Comparison of ENCODE assay signal across 2 cellular contexts in the genomic region with DNA sequence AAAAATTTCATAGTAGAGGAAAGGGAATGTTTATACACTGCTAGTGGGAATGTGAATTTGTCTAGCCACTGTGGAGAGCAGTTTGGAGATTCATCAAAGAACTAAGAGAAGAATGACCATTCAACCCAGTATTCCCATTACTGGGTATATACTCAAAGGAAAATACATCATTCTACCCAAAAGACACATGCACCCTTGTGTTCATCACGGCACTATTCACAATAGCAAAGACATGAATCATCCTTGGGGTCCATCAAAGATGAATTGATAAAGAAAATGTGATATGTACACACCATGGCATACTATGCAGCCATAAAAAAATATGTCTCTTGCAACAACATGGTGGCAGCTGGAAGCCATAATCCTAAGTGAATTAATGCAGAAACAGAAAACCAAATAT.
TF ChIP-seq lines count a peak whose summit lies in the region.

No MANE protein-coding gene starts in this region.

TF ChIP-seq in SK-N-SH, 30 proteins besides CTCF, POLR2A, EP300 and RAD21 (continued from another document):
- TF ChIP-seq, protein P1, sequence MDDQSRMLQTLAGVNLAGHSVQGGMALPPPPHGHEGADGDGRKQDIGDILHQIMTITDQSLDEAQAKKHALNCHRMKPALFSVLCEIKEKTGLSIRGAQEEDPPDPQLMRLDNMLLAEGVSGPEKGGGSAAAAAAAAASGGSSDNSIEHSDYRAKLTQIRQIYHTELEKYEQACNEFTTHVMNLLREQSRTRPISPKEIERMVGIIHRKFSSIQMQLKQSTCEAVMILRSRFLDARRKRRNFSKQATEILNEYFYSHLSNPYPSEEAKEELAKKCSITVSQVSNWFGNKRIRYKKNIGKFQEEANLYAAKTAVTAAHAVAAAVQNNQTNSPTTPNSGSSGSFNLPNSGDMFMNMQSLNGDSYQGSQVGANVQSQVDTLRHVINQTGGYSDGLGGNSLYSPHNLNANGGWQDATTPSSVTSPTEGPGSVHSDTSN (IDR thresholded peaks at IDR 0.05): no peak
- TF ChIP-seq TEAD4 (IDR thresholded peaks at IDR 0.05; ENCODE audit: borderline replicate concordance, insufficient read depth) (no peak), RCOR1 (IDR thresholded peaks at IDR 0.05; ENCODE audit: low read length) (no peak), POLR2AphosphoS5 (IDR thresholded peaks at IDR 0.05; ENCODE audit: low read depth, low read length) (no peak), YY1 (IDR thresholded peaks at IDR 0.05; ENCODE audit: low read depth) (no peak), FOXM1 (IDR thresholded peaks at IDR 0.05; ENCODE audit: low read depth) (no peak), FOXJ3 (CRISPR knock-in tag; IDR thresholded peaks at IDR 0.05) (no peak), GATA2 (CRISPR knock-in tag; IDR thresholded peaks at IDR 0.05) (no peak), TAF1 (IDR thresholded peaks at IDR 0.05; ENCODE audit: borderline replicate concordance, low read depth, low read length) (no peak), FOSL2 (IDR thresholded peaks at IDR 0.05; ENCODE audit: borderline replicate concordance, low read depth) (no peak)
- TF ChIP-seq, protein P2, sequence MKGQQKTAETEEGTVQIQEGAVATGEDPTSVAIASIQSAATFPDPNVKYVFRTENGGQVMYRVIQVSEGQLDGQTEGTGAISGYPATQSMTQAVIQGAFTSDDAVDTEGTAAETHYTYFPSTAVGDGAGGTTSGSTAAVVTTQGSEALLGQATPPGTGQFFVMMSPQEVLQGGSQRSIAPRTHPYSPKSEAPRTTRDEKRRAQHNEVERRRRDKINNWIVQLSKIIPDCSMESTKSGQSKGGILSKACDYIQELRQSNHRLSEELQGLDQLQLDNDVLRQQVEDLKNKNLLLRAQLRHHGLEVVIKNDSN (IDR thresholded peaks at IDR 0.05; ENCODE audit: borderline replicate concordance, low read depth): no peak
- TF ChIP-seq, protein P3, sequence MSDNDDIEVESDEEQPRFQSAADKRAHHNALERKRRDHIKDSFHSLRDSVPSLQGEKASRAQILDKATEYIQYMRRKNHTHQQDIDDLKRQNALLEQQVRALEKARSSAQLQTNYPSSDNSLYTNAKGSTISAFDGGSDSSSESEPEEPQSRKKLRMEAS (IDR thresholded peaks at IDR 0.05; ENCODE audit: low read depth): no peak
- TF ChIP-seq, protein P4, sequence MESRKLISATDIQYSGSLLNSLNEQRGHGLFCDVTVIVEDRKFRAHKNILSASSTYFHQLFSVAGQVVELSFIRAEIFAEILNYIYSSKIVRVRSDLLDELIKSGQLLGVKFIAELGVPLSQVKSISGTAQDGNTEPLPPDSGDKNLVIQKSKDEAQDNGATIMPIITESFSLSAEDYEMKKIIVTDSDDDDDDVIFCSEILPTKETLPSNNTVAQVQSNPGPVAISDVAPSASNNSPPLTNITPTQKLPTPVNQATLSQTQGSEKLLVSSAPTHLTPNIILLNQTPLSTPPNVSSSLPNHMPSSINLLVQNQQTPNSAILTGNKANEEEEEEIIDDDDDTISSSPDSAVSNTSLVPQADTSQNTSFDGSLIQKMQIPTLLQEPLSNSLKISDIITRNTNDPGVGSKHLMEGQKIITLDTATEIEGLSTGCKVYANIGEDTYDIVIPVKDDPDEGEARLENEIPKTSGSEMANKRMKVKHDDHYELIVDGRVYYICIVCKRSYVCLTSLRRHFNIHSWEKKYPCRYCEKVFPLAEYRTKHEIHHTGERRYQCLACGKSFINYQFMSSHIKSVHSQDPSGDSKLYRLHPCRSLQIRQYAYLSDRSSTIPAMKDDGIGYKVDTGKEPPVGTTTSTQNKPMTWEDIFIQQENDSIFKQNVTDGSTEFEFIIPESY (IDR thresholded peaks at IDR 0.05; ENCODE audit: borderline replicate concordance, low read depth): no peak

TF ChIP-seq in SK-N-SH treated with all-trans-retinoic acid at 6 μM for 48 hours, 23 proteins besides CTCF, POLR2A, EP300 and RAD21 (continued from another document):
- TF ChIP-seq, protein P5, sequence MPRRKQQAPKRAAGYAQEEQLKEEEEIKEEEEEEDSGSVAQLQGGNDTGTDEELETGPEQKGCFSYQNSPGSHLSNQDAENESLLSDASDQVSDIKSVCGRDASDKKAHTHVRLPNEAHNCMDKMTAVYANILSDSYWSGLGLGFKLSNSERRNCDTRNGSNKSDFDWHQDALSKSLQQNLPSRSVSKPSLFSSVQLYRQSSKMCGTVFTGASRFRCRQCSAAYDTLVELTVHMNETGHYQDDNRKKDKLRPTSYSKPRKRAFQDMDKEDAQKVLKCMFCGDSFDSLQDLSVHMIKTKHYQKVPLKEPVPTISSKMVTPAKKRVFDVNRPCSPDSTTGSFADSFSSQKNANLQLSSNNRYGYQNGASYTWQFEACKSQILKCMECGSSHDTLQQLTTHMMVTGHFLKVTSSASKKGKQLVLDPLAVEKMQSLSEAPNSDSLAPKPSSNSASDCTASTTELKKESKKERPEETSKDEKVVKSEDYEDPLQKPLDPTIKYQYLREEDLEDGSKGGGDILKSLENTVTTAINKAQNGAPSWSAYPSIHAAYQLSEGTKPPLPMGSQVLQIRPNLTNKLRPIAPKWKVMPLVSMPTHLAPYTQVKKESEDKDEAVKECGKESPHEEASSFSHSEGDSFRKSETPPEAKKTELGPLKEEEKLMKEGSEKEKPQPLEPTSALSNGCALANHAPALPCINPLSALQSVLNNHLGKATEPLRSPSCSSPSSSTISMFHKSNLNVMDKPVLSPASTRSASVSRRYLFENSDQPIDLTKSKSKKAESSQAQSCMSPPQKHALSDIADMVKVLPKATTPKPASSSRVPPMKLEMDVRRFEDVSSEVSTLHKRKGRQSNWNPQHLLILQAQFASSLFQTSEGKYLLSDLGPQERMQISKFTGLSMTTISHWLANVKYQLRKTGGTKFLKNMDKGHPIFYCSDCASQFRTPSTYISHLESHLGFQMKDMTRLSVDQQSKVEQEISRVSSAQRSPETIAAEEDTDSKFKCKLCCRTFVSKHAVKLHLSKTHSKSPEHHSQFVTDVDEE (CRISPR knock-in tag; IDR thresholded peaks at IDR 0.05): no peak
- no peak for TF ChIP-seq ZC3H10 (CRISPR knock-in tag; IDR thresholded peaks at IDR 0.05)
- TF ChIP-seq ZNF70 (CRISPR knock-in tag; IDR thresholded peaks at IDR 0.05): no peak
- TF ChIP-seq SNAI2 (CRISPR knock-in tag; IDR thresholded peaks at IDR 0.05): no peak
- TF ChIP-seq OSR1 (CRISPR knock-in tag; IDR thresholded peaks at IDR 0.05): no peak
- TF ChIP-seq, protein P6, sequence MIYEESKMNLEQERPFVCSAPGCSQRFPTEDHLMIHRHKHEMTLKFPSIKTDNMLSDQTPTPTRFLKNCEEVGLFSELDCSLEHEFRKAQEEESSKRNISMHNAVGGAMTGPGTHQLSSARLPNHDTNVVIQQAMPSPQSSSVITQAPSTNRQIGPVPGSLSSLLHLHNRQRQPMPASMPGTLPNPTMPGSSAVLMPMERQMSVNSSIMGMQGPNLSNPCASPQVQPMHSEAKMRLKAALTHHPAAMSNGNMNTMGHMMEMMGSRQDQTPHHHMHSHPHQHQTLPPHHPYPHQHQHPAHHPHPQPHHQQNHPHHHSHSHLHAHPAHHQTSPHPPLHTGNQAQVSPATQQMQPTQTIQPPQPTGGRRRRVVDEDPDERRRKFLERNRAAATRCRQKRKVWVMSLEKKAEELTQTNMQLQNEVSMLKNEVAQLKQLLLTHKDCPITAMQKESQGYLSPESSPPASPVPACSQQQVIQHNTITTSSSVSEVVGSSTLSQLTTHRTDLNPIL (CRISPR knock-in tag; IDR thresholded peaks at IDR 0.05; ENCODE audit: low read depth): no peak
- no peak for TF ChIP-seq ZFP3 (CRISPR knock-in tag; IDR thresholded peaks at IDR 0.05)
- no peak for TF ChIP-seq CSDC2 (CRISPR knock-in tag; IDR thresholded peaks at IDR 0.05)
- TF ChIP-seq, protein P7, sequence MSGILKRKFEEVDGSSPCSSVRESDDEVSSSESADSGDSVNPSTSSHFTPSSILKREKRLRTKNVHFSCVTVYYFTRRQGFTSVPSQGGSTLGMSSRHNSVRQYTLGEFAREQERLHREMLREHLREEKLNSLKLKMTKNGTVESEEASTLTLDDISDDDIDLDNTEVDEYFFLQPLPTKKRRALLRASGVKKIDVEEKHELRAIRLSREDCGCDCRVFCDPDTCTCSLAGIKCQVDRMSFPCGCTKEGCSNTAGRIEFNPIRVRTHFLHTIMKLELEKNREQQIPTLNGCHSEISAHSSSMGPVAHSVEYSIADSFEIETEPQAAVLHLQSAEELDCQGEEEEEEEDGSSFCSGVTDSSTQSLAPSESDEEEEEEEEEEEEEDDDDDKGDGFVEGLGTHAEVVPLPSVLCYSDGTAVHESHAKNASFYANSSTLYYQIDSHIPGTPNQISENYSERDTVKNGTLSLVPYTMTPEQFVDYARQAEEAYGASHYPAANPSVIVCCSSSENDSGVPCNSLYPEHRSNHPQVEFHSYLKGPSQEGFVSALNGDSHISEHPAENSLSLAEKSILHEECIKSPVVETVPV (CRISPR knock-in tag; IDR thresholded peaks at IDR 0.05): no peak
